In the genomic region with DNA sequence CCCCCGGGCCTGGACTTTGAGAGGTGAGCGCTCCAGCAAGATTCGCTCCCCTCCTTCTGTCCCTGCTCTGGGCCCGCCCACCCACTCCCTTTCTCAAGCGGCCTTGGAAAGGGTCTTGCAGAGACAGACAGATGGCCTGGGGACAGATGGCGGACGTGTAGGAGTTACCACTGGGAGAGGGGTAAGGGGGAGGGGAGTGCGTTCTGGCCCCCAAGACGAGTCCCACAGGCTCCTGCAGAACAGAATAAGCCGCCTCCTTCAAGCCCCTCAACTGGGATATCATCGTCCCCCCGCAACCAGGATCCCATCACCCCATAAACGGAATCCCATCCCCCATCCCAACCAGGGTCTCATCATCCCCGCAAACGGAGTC, we compare ENCODE assay signal across 9 cellular contexts. TPM values are rescaled to one million over a fixed set of nuclear protein-coding genes. Genes with fewer than 3 reads are reported as not detected.
DNase-seq lines count a peak whose midpoint lies in the region; ATAC-seq and TF ChIP-seq lines count a peak whose summit lies in the region.
"Had no signal": no experiment of that assay in that cellular context is flagged by ENCODE, and none has a peak within 500 bp of the region (broad histone marks: within the 10 kb centered on the region; RNA-seq: fewer than 3 reads in every experiment).

No MANE protein-coding gene starts in this region.

- H2BK20ac ChIP-seq in IMR-90 (ENCODE audit: low read depth, low read length), result peak overlapping the region; percentile 66; the same call in 1 of the 2 replicates

- 25% methylated on average over 3 of the region's 15 CpGs; no CpG with 5 or more reads in 1 of the 2 experiments for WGBS in IMR-90 (ENCODE audit: extremely low coverage in 2 of 2, insufficient read length in 1 of 2), 2 experiments
- 26% methylated on average over 5 of the region's 15 CpGs for WGBS in mammary epithelial cell (ENCODE audit: low coverage, missing lambda C conversion rate)

- no peak for TF ChIP-seq POLR2A in IMR-90 (IDR thresholded peaks at IDR 0.05; ENCODE audit: low read depth, low read length)

- peak overlapping the region; percentile 74 for H2AK9ac ChIP-seq in IMR-90 (replicated peaks; ENCODE audit: low read depth, low read length, poor library complexity)

- H4K91ac ChIP-seq in IMR-90 (ENCODE audit: insufficient read depth, low read depth, low read length), result peak overlapping the region; percentile 83

- no peak overlapping the region for H3K56ac ChIP-seq in IMR-90 (ENCODE audit: extremely low read depth, insufficient read depth, low read length)

- H3K4me1 ChIP-seq in IMR-90 (ENCODE audit: control insufficient read depth, insufficient read depth, low read length), result peaks cover 21% of the 10 kb centered on the region
- peaks cover 42% of the 10 kb centered on the region for H3K4me1 ChIP-seq in mammary epithelial cell (ENCODE audit: insufficient read depth, low read length)
- peaks cover 15% of the 10 kb centered on the region for H3K4me1 ChIP-seq in muscle layer of colon (ENCODE audit: insufficient read depth, low read length)

- CTCF ChIA-PET in AG04449 (lab: Yijun Ruan, JAX), result interaction anchor here (0.7 to 3.4 kb wide), 41 partner anchors 9 to 368 kb away, joined by 3 to 143 read pairs (median 9); a partner anchor contains a TSS
- CTCF ChIA-PET in IMR-90 (lab: Yijun Ruan, JAX), result interaction anchor here (0.5 to 1.4 kb wide), 7 partner anchors 30 to 495 kb away, joined by 3 to 11 read pairs (median 3); no protein-coding TSS in a partner anchor
- CTCF ChIA-PET in mammary epithelial cell (lab: Charles Lee; ENCODE audit: low non-redundant PET), result interaction anchor here (0.6 kb wide), 1 partner anchor 69 kb away, joined by 5 read pairs; no protein-coding TSS in a partner anchor

- ATAC-seq in IMR-90 (ENCODE audit: low read depth) (no peak), GM21717 (IDR thresholded peaks at IDR 0.05; ENCODE audit: unreplicated experiment) (no peak)

- peak overlapping the region; percentile 68 for H3K9ac ChIP-seq in IMR-90 (ENCODE audit: low read depth, low read length)
- H3K9ac ChIP-seq in mammary epithelial cell (ENCODE audit: insufficient read depth, low read length), result no peak overlapping the region
- H3K9ac ChIP-seq in muscle layer of colon (ENCODE audit: low read length), result no peak overlapping the region

- BruUV-seq in IMR-90 (replicated peaks; lab: Mats Ljungman, UMichigan) (no TSS peak), mammary epithelial cell (replicated peaks; lab: Mats Ljungman, UMichigan) (no TSS peak)

- H3K27me3 ChIP-seq in IMR-90 (ENCODE audit: control insufficient read depth, insufficient read depth, low read length) (no peaks in the 10 kb centered on the region), mammary epithelial cell (ENCODE audit: insufficient read depth, low read length) (no peaks in the 10 kb centered on the region), muscle layer of colon (ENCODE audit: control insufficient read depth in 1 of 2, insufficient read depth in 2 of 2, low read length in 2 of 2) (no peaks in the 10 kb centered on the region)

- H3K23ac ChIP-seq in IMR-90 (ENCODE audit: low read depth, low read length), result peak overlapping the region; percentile 46; the same call in 1 of the 2 replicates

- no peaks in the 10 kb centered on the region for H4K20me1 ChIP-seq in IMR-90 (ENCODE audit: insufficient read depth, low read length)
- H4K20me1 ChIP-seq in mammary epithelial cell (ENCODE audit: insufficient read depth, low read length), result no peaks in the 10 kb centered on the region

- peak overlapping the region; percentile 87 for H2BK120ac ChIP-seq in IMR-90 (ENCODE audit: low read depth, low read length)

- TF ChIP-seq RAD21 in IMR-90 (IDR thresholded peaks at IDR 0.05; ENCODE audit: low read length), result no peak

- dilution Hi-C loops in IMR-90 (cut with HindIII; ENCODE audit: low sequenced_read_pairs, unreplicated experiment), result no loop called here
- dilution Hi-C loops in mammary epithelial cell (cut with HindIII; ENCODE audit: low sequenced_read_pairs), result no loop called here

- peak overlapping the region; percentile 56 for H2BK5ac ChIP-seq in IMR-90 (ENCODE audit: low read depth, low read length, poor library complexity, severe bottlenecking)

- TF ChIP-seq CTCF in AG04449 (IDR thresholded peaks at IDR 0.05; ENCODE audit: insufficient read depth, low read length, missing control alignments) (no peak), IMR-90 (conservative IDR thresholded peaks at IDR 0.05; ENCODE audit: low read depth, low read length) (no peak), mammary epithelial cell (conservative IDR thresholded peaks at IDR 0.05 in 1 of 2, IDR thresholded peaks at IDR 0.05 in 1 of 2; ENCODE audit: extremely low read depth in 1 of 2, insufficient read depth in 1 of 2, low read depth in 1 of 2, low read length in 2 of 2) (no peak)

- peak overlapping the region; percentile 90 for H4K5ac ChIP-seq in IMR-90 (ENCODE audit: low read depth, low read length)

- DNase-seq in AG04449 (ENCODE audit: low read depth, low spot score) (no peak), IMR-90 (no peak), mammary epithelial cell (no peak), A172 (ENCODE audit: low spot score) (no peak), GOT3 (lab: John Stamatoyannopoulos, UW) (no peak), retina (no peak)
- DNase-seq: NCI-H2081 treated with DMSO at 0.1 percent for 48 hours had no signal

- H3K36me3 ChIP-seq in IMR-90 (ENCODE audit: control insufficient read depth, insufficient read depth, low read length) (no peaks in the 10 kb centered on the region), mammary epithelial cell (ENCODE audit: insufficient read depth, low read length) (no peaks in the 10 kb centered on the region), muscle layer of colon (ENCODE audit: insufficient read depth, low read length) (no peaks in the 10 kb centered on the region)

- peaks cover 14% of the 10 kb centered on the region for H3K79me2 ChIP-seq in mammary epithelial cell (ENCODE audit: insufficient read depth, low read length)

- peak overlapping the region; percentile 95 for H3K4ac ChIP-seq in IMR-90 (ENCODE audit: low read depth, low read length)

- peak overlapping the region; percentile 58 for H3K4me3 ChIP-seq in AG04449 (ENCODE audit: low read depth, low read length)
- peak overlapping the region; percentile 48 for H3K4me3 ChIP-seq in IMR-90 (ENCODE audit: insufficient read depth, low read depth, low read length)
- peak overlapping the region in 2 of 3 experiments; percentile 23 to 52 for H3K4me3 ChIP-seq in mammary epithelial cell (replicated peaks in 1 of 3; ENCODE audit: insufficient read depth in 1 of 3, low read depth in 2 of 3, low read length in 3 of 3)
- peak overlapping the region; percentile 70 to 76 for H3K4me3 ChIP-seq in muscle layer of colon (ENCODE audit: low read depth in 1 of 2, low read length in 2 of 2)

- H3K4me2 ChIP-seq in IMR-90 (ENCODE audit: low read depth, low read length) (peak overlapping the region; percentile 90), mammary epithelial cell (ENCODE audit: insufficient read depth, low read depth, low read length) (peak overlapping the region; percentile 88)

- POLR2A ChIA-PET in AG04449 (lab: Yijun Ruan, JAX) (no interaction called here), IMR-90 (lab: Charles Lee; ENCODE audit: unreplicated experiment) (no interaction called here)

- H2BK15ac ChIP-seq in IMR-90 (ENCODE audit: low read depth, low read length), result no peak overlapping the region

- peak overlapping the region; percentile 64; the same call in 1 of the 2 replicates for H2AK5ac ChIP-seq in IMR-90 (ENCODE audit: low read depth, low read length)

- peak overlapping the region; percentile 90 for H3K14ac ChIP-seq in IMR-90 (replicated peaks; ENCODE audit: low read depth, low read length)

- in situ Hi-C loops in IMR-90 (cut with MboI; ENCODE audit: low sequenced_read_pairs) (loop anchor here (5.0 kb wide), 1 partner anchor 58 kb away; no protein-coding TSS in a partner anchor), mammary epithelial cell (cut with MboI; ENCODE audit: low sequenced_read_pairs in 2 of 2) (loop anchor here (5.0 to 10.0 kb wide), 2 partner anchors 58 to 61 kb away; no protein-coding TSS in a partner anchor)

- H4K8ac ChIP-seq in IMR-90 (ENCODE audit: low read depth in 2 of 2, low read length in 2 of 2), result peak overlapping the region; percentile 87 to 97

- peak overlapping the region; percentile 55 for H3K18ac ChIP-seq in IMR-90 (ENCODE audit: low read depth, low read length)

- peak overlapping the region; percentile 73 for H3K27ac ChIP-seq in IMR-90 (ENCODE audit: insufficient read depth, low read length)
- H3K27ac ChIP-seq in mammary epithelial cell (ENCODE audit: insufficient read depth, low read depth, low read length), result no peak overlapping the region
- H3K27ac ChIP-seq in muscle layer of colon (ENCODE audit: low read depth, low read length), result peak overlapping the region; percentile 7

- H3K79me1 ChIP-seq in IMR-90 (ENCODE audit: low read depth in 1 of 2, low read length in 2 of 2), result peaks cover 12 to 17% of the 10 kb centered on the region in 2 experiments

- H3K9me1 ChIP-seq in IMR-90 (ENCODE audit: insufficient read depth, low read length), result peaks cover 6% of the 10 kb centered on the region

- H3K9me3 ChIP-seq in IMR-90 (ENCODE audit: control insufficient read depth, insufficient read depth, low read length) (no peaks in the 10 kb centered on the region), mammary epithelial cell (replicated peaks; ENCODE audit: insufficient read depth, low read length) (no peaks in the 10 kb centered on the region), muscle layer of colon (ENCODE audit: low read length) (no peaks in the 10 kb centered on the region)

- H2AFZ ChIP-seq in IMR-90 (replicated peaks; ENCODE audit: low read length, poor library complexity) (peak overlapping the region; percentile 98), mammary epithelial cell (ENCODE audit: low read depth, low read length) (peak overlapping the region; percentile 89)

- intact Hi-C loops in IMR-90 (cut with micrococcal nuclease), result loop anchor here (1.0 to 5.0 kb wide), 3 partner anchors 59 to 163 kb away; a partner anchor contains a TSS
- intact Hi-C loops in mammary epithelial cell (cut with micrococcal nuclease), result loop anchor here (1.0 kb wide), 3 partner anchors 59 to 368 kb away; no protein-coding TSS in a partner anchor

RNA-seq across cellular contexts. Expression of a gene that starts 3.6 kb away (rescaled TPM):
- total RNA-seq in IMR-90 (2012; rRNA removed) (2.5 and 3.1 TPM in 2 replicates), mammary epithelial cell (1 to 10 TPM; 2.3 to 7.3 TPM)
- polyA plus RNA-seq in IMR-90 (2012; rRNA removed) (6.0 TPM in 2 replicates), mammary epithelial cell (4.6 TPM)
- 5.1 and 7.1 TPM in 2 replicates for polyA plus RNA-seq in IMR-90 (2012; cell fraction: cytosol; rRNA removed)
- 2.3 and 2.9 TPM in 2 replicates for polyA plus RNA-seq in IMR-90 (2012; cell fraction: nucleus; rRNA removed; ENCODE audit: low replicate concordance)
- 1.1 TPM for polyA minus RNA-seq in mammary epithelial cell
- total RNA-seq in A172 (2014; rRNA removed; shearing (Covaris generic)), result 7.5 and 9.5 TPM in 2 replicates

RNA-seq across cellular contexts. Expression of a gene that starts 34.4 kb away (rescaled TPM):
- total RNA-seq in IMR-90 (2012; rRNA removed) (160 and 203 TPM in 2 replicates), mammary epithelial cell (100 to 1,000 TPM in 1 of 2 donors, 10 to 100 TPM in 1; 57.7 to 105 TPM)
- polyA plus RNA-seq in IMR-90 (2012; rRNA removed) (310 and 381 TPM in 2 replicates), mammary epithelial cell (172 TPM)
- 436 and 568 TPM in 2 replicates for polyA plus RNA-seq in IMR-90 (2012; cell fraction: cytosol; rRNA removed)
- polyA plus RNA-seq in IMR-90 (2012; cell fraction: nucleus; rRNA removed; ENCODE audit: low replicate concordance), result 93.6 and 181 TPM in 2 replicates
- 70.4 TPM for polyA minus RNA-seq in mammary epithelial cell
- total RNA-seq in A172 (2014; rRNA removed; shearing (Covaris generic)), result 200 and 211 TPM in 2 replicates
